ENCODE assay signal across 10 cellular contexts in genomic region chr14:68899033-68899603, GRCh38.
A peak's percentile ranks its signal among the peaks of the same experiment; 100 is the strongest.
DNase-seq lines count a peak whose midpoint lies in the region; ATAC-seq, FAIRE-seq and TF ChIP-seq lines count a peak whose summit lies in the region.
"Had no signal": no experiment of that assay in that cellular context is flagged by ENCODE, and none has a peak within 500 bp of the region (broad histone marks: within the 10 kb centered on the region; RNA-seq: fewer than 3 reads in every experiment).

No MANE protein-coding gene starts in this region.

- H3K36me3 Mint-ChIP-seq in T-helper 2 cell treated with Interferon-gamma antibody and Interleukin-4, amounts not matched to agents 5 μg/mL and 100 μg/mL, for 36 hours (ENCODE audit: low read depth): peaks cover 36% of the 10 kb centered on the region
- H3K36me3 Mint-ChIP-seq in stimulated activated effector memory CD8-positive, alpha-beta T cell treated with anti-CD3 and anti-CD28 coated beads, Interleukin-12 subunit alpha, Interleukin-12 subunit beta, amount 100 ng/mL, for 72 hours: peaks cover 36% of the 10 kb centered on the region

- dilution Hi-C loops in endothelial cell of umbilical vein (cut with MboI; ENCODE audit: extremely low pct_ligation_motif_present, low sequenced_read_pairs): no loop called here

- peaks cover 15% of the 10 kb centered on the region for H3K4me1 Mint-ChIP-seq in T-helper 2 cell treated with Interferon-gamma antibody and Interleukin-4, amounts not matched to agents 5 μg/mL and 100 μg/mL, for 36 hours (ENCODE audit: low read depth)
- H3K4me1 Mint-ChIP-seq in stimulated activated effector memory CD8-positive, alpha-beta T cell treated with anti-CD3 and anti-CD28 coated beads, Interleukin-12 subunit alpha, Interleukin-12 subunit beta, amount 100 ng/mL, for 72 hours: peaks cover 34% of the 10 kb centered on the region

- no peaks in the 10 kb centered on the region for H3K27me3 Mint-ChIP-seq in T-helper 2 cell treated with Interferon-gamma antibody and Interleukin-4, amounts not matched to agents 5 μg/mL and 100 μg/mL, for 36 hours (ENCODE audit: low read depth)

- H3K27ac ChIP-seq in endothelial cell of umbilical vein (ENCODE audit: insufficient read depth, low read depth, low read length): no peak overlapping the region

- CTCF ChIA-PET in endothelial cell of umbilical vein (lab: Charles Lee): no interaction called here

- no peak overlapping the region for H3K4me3 ChIP-seq in endothelial cell of umbilical vein (replicated peaks in 1 of 3; ENCODE audit: insufficient read depth in 1 of 3, low read depth in 1 of 3, low read length in 3 of 3)

- no peak for TF ChIP-seq CTCF in endothelial cell of umbilical vein (IDR thresholded peaks at IDR 0.05; ENCODE audit: extremely low read depth in 1 of 2, insufficient read depth in 1 of 2, low read depth in 1 of 2, low read length in 2 of 2)

- no peaks in the 10 kb centered on the region for H4K20me1 ChIP-seq in endothelial cell of umbilical vein (replicated peaks; ENCODE audit: control insufficient read depth, extremely low read depth, insufficient read depth, low read length)

- ATAC-seq in stimulated activated effector memory CD8-positive, alpha-beta T cell treated with anti-CD3 and anti-CD28 coated beads, Interleukin-12 subunit alpha, Interleukin-12 subunit beta, amount 100 ng/mL, for 72 hours: peak; percentile 70
- no peak for ATAC-seq in HG03457 (IDR thresholded peaks at IDR 0.05; ENCODE audit: unreplicated experiment)

- H3K4me2 ChIP-seq in endothelial cell of umbilical vein (ENCODE audit: insufficient read depth, low read length): no peak overlapping the region

- no peak overlapping the region for H3K4me3 Mint-ChIP-seq in T-helper 2 cell treated with Interferon-gamma antibody and Interleukin-4, amounts not matched to agents 5 μg/mL and 100 μg/mL, for 36 hours
- H3K4me3 Mint-ChIP-seq in stimulated activated effector memory CD8-positive, alpha-beta T cell treated with anti-CD3 and anti-CD28 coated beads, Interleukin-12 subunit alpha, Interleukin-12 subunit beta, amount 100 ng/mL, for 72 hours: no peak overlapping the region

- H2AFZ ChIP-seq in endothelial cell of umbilical vein (ENCODE audit: low read depth, low read length): no peak overlapping the region

- DNase-seq in GM12891 (ENCODE audit: insufficient read length, low spot score): no peak
- no peak for DNase-seq in T-helper 2 cell treated with Interferon-gamma antibody and Interleukin-4, amounts not matched to agents 5 μg/mL and 100 μg/mL, for 36 hours (ENCODE audit: low spot score)
- no peak for DNase-seq in endothelial cell of umbilical vein (ENCODE audit: low read depth, low spot score)
- no peak for DNase-seq in stimulated activated effector memory CD8-positive, alpha-beta T cell treated with anti-CD3 and anti-CD28 coated beads, Interleukin-12 subunit alpha, Interleukin-12 subunit beta, amount 100 ng/mL, for 72 hours (ENCODE audit: low spot score in 2 of 2)
- no peak for DNase-seq in NCI-H187 (lab: John Stamatoyannopoulos, UW)
- DNase-seq in DMS79 (lab: John Stamatoyannopoulos, UW): no peak
- DNase-seq: cortex of kidney, NCI-H446 treated with DMSO at 0.1 percent for 48 hours had no signal

- TF ChIP-seq POLR2A in GM12891 (IDR thresholded peaks at IDR 0.05; ENCODE audit: low read depth, low read length) (no peak), endothelial cell of umbilical vein (IDR thresholded peaks at IDR 0.05; ENCODE audit: low read depth, low read length) (no peak)

- H3K79me2 ChIP-seq in endothelial cell of umbilical vein (ENCODE audit: control insufficient read depth, insufficient read depth, low read length): peaks cover 10% of the 10 kb centered on the region

- intact Hi-C loops in endothelial cell of umbilical vein (cut with micrococcal nuclease): no loop called here

- H3K36me3 ChIP-seq in endothelial cell of umbilical vein (ENCODE audit: control insufficient read depth in 2 of 2, extremely low read depth in 1 of 2, insufficient read depth in 2 of 2, low read length in 2 of 2): peaks cover 33 to 58% of the 10 kb centered on the region in 2 experiments

- no TSS peak for BruUV-seq in endothelial cell of umbilical vein (replicated peaks; lab: Mats Ljungman, UMichigan)

- no peaks in the 10 kb centered on the region for H3K9me3 ChIP-seq in endothelial cell of umbilical vein (replicated peaks; ENCODE audit: control insufficient read depth, insufficient read depth, low read length)

- no peak overlapping the region for H3K9ac ChIP-seq in endothelial cell of umbilical vein (replicated peaks; ENCODE audit: extremely low read depth, insufficient read depth, low read length)

- peak; percentile 55 for FAIRE-seq in GM12891 (lab: Jason Lieb, UNC)
- peak; percentile 35 for FAIRE-seq in endothelial cell of umbilical vein (lab: Jason Lieb, UNC)
- FAIRE-seq: TTC549 had no signal

- H3K27me3 ChIP-seq in endothelial cell of umbilical vein (ENCODE audit: control insufficient read depth in 2 of 2, insufficient read depth in 2 of 2, low read length in 2 of 2): no peaks in the 10 kb centered on the region

- POLR2A ChIA-PET in endothelial cell of umbilical vein (lab: Charles Lee): no interaction called here

- H3K9me3 Mint-ChIP-seq in T-helper 2 cell treated with Interferon-gamma antibody and Interleukin-4, amounts not matched to agents 5 μg/mL and 100 μg/mL, for 36 hours: no peaks in the 10 kb centered on the region
- H3K9me3 Mint-ChIP-seq in stimulated activated effector memory CD8-positive, alpha-beta T cell treated with anti-CD3 and anti-CD28 coated beads, Interleukin-12 subunit alpha, Interleukin-12 subunit beta, amount 100 ng/mL, for 72 hours: peaks cover 5% of the 10 kb centered on the region

- peak overlapping the region; percentile 67 for H3K27ac Mint-ChIP-seq in T-helper 2 cell treated with Interferon-gamma antibody and Interleukin-4, amounts not matched to agents 5 μg/mL and 100 μg/mL, for 36 hours
- peak overlapping the region; percentile 75 for H3K27ac Mint-ChIP-seq in stimulated activated effector memory CD8-positive, alpha-beta T cell treated with anti-CD3 and anti-CD28 coated beads, Interleukin-12 subunit alpha, Interleukin-12 subunit beta, amount 100 ng/mL, for 72 hours

- peaks cover 20% of the 10 kb centered on the region for H3K4me1 ChIP-seq in endothelial cell of umbilical vein (ENCODE audit: control insufficient read depth, extremely low read depth, insufficient read depth, low read length)

- H3K9me1 ChIP-seq in endothelial cell of umbilical vein (replicated peaks; ENCODE audit: control insufficient read depth, extremely low read depth, insufficient read depth, low read length): no peaks in the 10 kb centered on the region

TF ChIP-seq in GM12891, 5 proteins besides CTCF, POLR2A, EP300 and RAD21:
- TF ChIP-seq SPI1 (IDR thresholded peaks at IDR 0.05; ENCODE audit: low read depth, low read length): no peak
- TF ChIP-seq POU2F2 (IDR thresholded peaks at IDR 0.05; ENCODE audit: low read depth, low read length): no peak
- no peak for TF ChIP-seq PAX5 (IDR thresholded peaks at IDR 0.05; ENCODE audit: insufficient read depth, low read length, severe bottlenecking)
- TF ChIP-seq TAF1 (IDR thresholded peaks at IDR 0.05; ENCODE audit: low read depth, low read length): no peak
- TF ChIP-seq POLR2AphosphoS5 (IDR thresholded peaks at IDR 0.05; ENCODE audit: low read depth, low read length): no peak

TF ChIP-seq in endothelial cell of umbilical vein, 7 proteins besides CTCF, POLR2A, EP300 and RAD21:
- TF ChIP-seq MAX (IDR thresholded peaks at IDR 0.05; ENCODE audit: insufficient read depth, insufficient read length) (no peak), JUN (IDR thresholded peaks at IDR 0.05; ENCODE audit: borderline replicate concordance, insufficient read depth, insufficient read length, low read depth) (no peak), POLR2AphosphoS5 (IDR thresholded peaks at IDR 0.05; ENCODE audit: insufficient read depth, low read depth, low read length) (no peak), MYC (IDR thresholded peaks at IDR 0.05; ENCODE audit: low read depth, low read length) (no peak), EZH2 (IDR thresholded peaks at IDR 0.05; ENCODE audit: borderline replicate concordance, low read depth, low read length, severe bottlenecking) (no peak), GATA2 (IDR thresholded peaks at IDR 0.05; ENCODE audit: insufficient read depth, insufficient read length, low read depth, low read length) (no peak), FOS (IDR thresholded peaks at IDR 0.05; ENCODE audit: borderline replicate concordance, insufficient read depth, low read length) (no peak)
